Comparison of ENCODE assay signal across 8 cellular contexts in genomic region chr7:27784399-27785053, GRCh38. TPM values are rescaled to one million over a fixed set of nuclear protein-coding genes. Genes with fewer than 3 reads are reported as not detected.
DNase-seq lines count a peak whose midpoint lies in the region; ATAC-seq lines count a peak whose summit lies in the region.

No MANE protein-coding gene starts in this region.

- in situ Hi-C loops in KBM-7 (cut with MboI; ENCODE audit: low pct_unique_long_range_greater_than_20kb, low sequenced_read_pairs), result no loop called here

- no peak overlapping the region for H3K27ac ChIP-seq in trophoblast cell (ENCODE audit: low read depth, low read length)

- H3K4me1 ChIP-seq in trophoblast cell (ENCODE audit: control insufficient read depth in 1 of 2, insufficient read depth in 2 of 2, low read length in 2 of 2), result no peaks in the 10 kb centered on the region

- H3K27me3 ChIP-seq in trophoblast cell (ENCODE audit: insufficient read depth, low read length), result no peaks in the 10 kb centered on the region

- no peak overlapping the region for H4K91ac ChIP-seq in trophoblast cell (ENCODE audit: low read depth, low read length)

- no peak overlapping the region for H4K8ac ChIP-seq in trophoblast cell (ENCODE audit: low read depth, low read length)

- peaks cover 4 to 7% of the 10 kb centered on the region in 2 experiments for H3K36me3 ChIP-seq in trophoblast cell (ENCODE audit: control insufficient read depth in 1 of 2, insufficient read depth in 2 of 2, low read length in 2 of 2)

- no CpG with 5 or more reads among the region's 6 CpGs for WGBS in trophoblast cell (ENCODE audit: extremely low coverage, insufficient coverage, insufficient read length)

- no peak for DNase-seq in activated CD4-positive, CD25-positive, alpha-beta regulatory T cell treated with anti-CD3 and anti-CD28 coated beads, Interleukin-2, amount 50 U/mL, for 72 hours
- DNase-seq in KBM-7 (peak; percentile 76), T1000 (lab: John Stamatoyannopoulos, UW) (peak; percentile 37), trophoblast cell (peak; percentile 12 to 85)

- H3K79me1 ChIP-seq in trophoblast cell (ENCODE audit: low read length), result no peaks in the 10 kb centered on the region

- no peak overlapping the region for H2BK12ac ChIP-seq in trophoblast cell (ENCODE audit: low read length)

- H3K79me2 ChIP-seq in trophoblast cell (ENCODE audit: control insufficient read depth, insufficient read depth, low read length, poor library complexity), result no peaks in the 10 kb centered on the region

- no peak overlapping the region for H3K4me2 ChIP-seq in trophoblast cell (ENCODE audit: low read length)

- peak; percentile 57 to 65 for ATAC-seq in activated CD4-positive, CD25-positive, alpha-beta regulatory T cell treated with anti-CD3 and anti-CD28 coated beads, Interleukin-2, amount 50 U/mL, for 24 hours
- peak; percentile 94 for ATAC-seq in esophagus mucosa
- ATAC-seq in GM19467 (IDR thresholded peaks at IDR 0.05; ENCODE audit: unreplicated experiment), result no peak
- ATAC-seq in HG02759 (IDR thresholded peaks at IDR 0.05; ENCODE audit: unreplicated experiment), result no peak

- no peak overlapping the region for H3K9ac ChIP-seq in trophoblast cell (ENCODE audit: low read length)

- H4K12ac ChIP-seq in trophoblast cell (ENCODE audit: low read depth, low read length), result no peak overlapping the region

- H3K9me3 ChIP-seq in trophoblast cell (ENCODE audit: insufficient read depth, low read depth, low read length), result no peaks in the 10 kb centered on the region

- no peak overlapping the region for H3K4me3 ChIP-seq in trophoblast cell (ENCODE audit: low read depth, low read length)

- H3K4ac ChIP-seq in trophoblast cell (ENCODE audit: low read depth, low read length), result no peak overlapping the region

- no peak overlapping the region for H2AFZ ChIP-seq in trophoblast cell (ENCODE audit: insufficient read depth, low read length, poor library complexity)

- no peak overlapping the region for H3K23ac ChIP-seq in trophoblast cell (ENCODE audit: low read length)

- no peak overlapping the region for H3K18ac ChIP-seq in trophoblast cell (ENCODE audit: low read length)

- H2AK5ac ChIP-seq in trophoblast cell (ENCODE audit: low read length), result no peak overlapping the region

- no peak overlapping the region for H2BK120ac ChIP-seq in trophoblast cell (ENCODE audit: insufficient read depth, low read length, poor library complexity)

- no peak overlapping the region for H3K14ac ChIP-seq in trophoblast cell (ENCODE audit: low read length)

- no peak overlapping the region for H2BK5ac ChIP-seq in trophoblast cell (ENCODE audit: low read depth, low read length, poor library complexity)

RNA-seq across cellular contexts. Expression of gene TAX1BP1, which starts 44.6 kb away (rescaled TPM):
- 68.8 TPM for total RNA-seq in esophagus mucosa
- 116 and 117 TPM in 2 replicates for polyA plus RNA-seq in trophoblast cell (2013)

Comparison
In these comparisons a context has a peak if more than half of its experiments do, and no peak if none do; other contexts are left out.
1. ATAC-seq: peak in activated CD4-positive, CD25-positive, alpha-beta regulatory T cell treated with anti-CD3 and anti-CD28 coated beads, Interleukin-2, amount 50 U/mL, for 24 hours (2 of 2) and esophagus mucosa (single experiment); none in GM19467 (single experiment) and HG02759 (single experiment).